In genomic region chrX:104913348-104913747, GRCh38 we compare ENCODE assay signal across 9 cellular contexts.
A peak's percentile ranks its signal among the peaks of the same experiment; 100 is the strongest.
DNase-seq lines count a peak whose midpoint lies in the region; ATAC-seq and TF ChIP-seq lines count a peak whose summit lies in the region.
"Had no signal": no experiment of that assay in that cellular context is flagged by ENCODE, and none has a peak within 500 bp of the region (broad histone marks: within the 10 kb centered on the region; RNA-seq: fewer than 3 reads in every experiment).

No MANE protein-coding gene starts in this region.

- H3K4me3 ChIP-seq in BJ (ENCODE audit: low read depth, low read length), result no peak overlapping the region
- H3K4me3 ChIP-seq in BE2C (ENCODE audit: low read depth, low read length), result no peak overlapping the region

- no peaks in the 10 kb centered on the region for H3K27me3 Mint-ChIP-seq in WTC11 (ENCODE audit: low read depth)

- DNase-seq in BJ (ENCODE audit: low read depth) (no peak), KBM-7 (peak; percentile 8), WTC11 (ENCODE audit: low spot score) (no peak), left kidney (ENCODE audit: low read depth, low spot score) (peak; percentile 53), G401 (ENCODE audit: low spot score) (no peak), NCI-H345 (lab: John Stamatoyannopoulos, UW) (no peak), BE2C (no peak)
- DNase-seq: NCI-H774 had no signal

- H3K4me1 Mint-ChIP-seq in WTC11, result peaks cover 7% of the 10 kb centered on the region

- TF ChIP-seq CTCF in BJ (IDR thresholded peaks at IDR 0.05; ENCODE audit: insufficient read depth, low read depth, low read length), result peak; percentile 34
- no peak for TF ChIP-seq CTCF in WTC11 (IDR thresholded peaks at IDR 0.05)
- TF ChIP-seq CTCF in BE2C (IDR thresholded peaks at IDR 0.05; ENCODE audit: low read depth, low read length), result no peak

- in situ Hi-C loops in KBM-7 (cut with MboI; ENCODE audit: low pct_unique_long_range_greater_than_20kb, low sequenced_read_pairs) (no loop called here), G401 (cut with HindIII; ENCODE audit: low sequenced_read_pairs) (no loop called here)

- H3K36me3 ChIP-seq in BJ (ENCODE audit: control insufficient read depth, insufficient read depth, low read length) (no peaks in the 10 kb centered on the region), BE2C (no peaks in the 10 kb centered on the region)

- no peaks in the 10 kb centered on the region for H3K9me3 Mint-ChIP-seq in WTC11

- POLR2A ChIA-PET in BJ (lab: Charles Lee), result no interaction called here
- POLR2A ChIA-PET in WTC11 (lab: Charles Lee), result no interaction called here

- H3K27me3 ChIP-seq in BJ (ENCODE audit: control insufficient read depth, insufficient read depth, low read length), result no peaks in the 10 kb centered on the region
- H3K27me3 ChIP-seq in BE2C, result no peaks in the 10 kb centered on the region

- H3K4me3 Mint-ChIP-seq in WTC11, result no peak overlapping the region

- CTCF ChIA-PET in BJ (lab: Yijun Ruan, JAX), result interaction anchor here (1.0 to 1.2 kb wide), 2 partner anchors 9 to 11 kb away, joined by 3 to 4 read pairs; no protein-coding TSS in a partner anchor
- CTCF ChIA-PET in WTC11 (lab: Charles Lee), result interaction anchor here (1.0 kb wide), 1 partner anchor 347 kb away, joined by 3 read pairs; the partner anchor contains the start of gene IL1RAPL2

- no peak overlapping the region for H3K27ac Mint-ChIP-seq in WTC11

- no peaks in the 10 kb centered on the region for H3K4me1 ChIP-seq in BE2C

- ATAC-seq in WTC11, result peak; percentile 74
- no peak for ATAC-seq in HG03571 (IDR thresholded peaks at IDR 0.05; ENCODE audit: unreplicated experiment)

- no peaks in the 10 kb centered on the region for H3K36me3 Mint-ChIP-seq in WTC11

- no peaks in the 10 kb centered on the region for H3K9me3 ChIP-seq in BE2C

TF ChIP-seq in WTC11, 78 proteins besides CTCF, POLR2A, EP300 and RAD21 (continues in another document):
- TF ChIP-seq MYBL2 (CRISPR knock-in tag; IDR thresholded peaks at IDR 0.05), result no peak
- TF ChIP-seq, protein P1, sequence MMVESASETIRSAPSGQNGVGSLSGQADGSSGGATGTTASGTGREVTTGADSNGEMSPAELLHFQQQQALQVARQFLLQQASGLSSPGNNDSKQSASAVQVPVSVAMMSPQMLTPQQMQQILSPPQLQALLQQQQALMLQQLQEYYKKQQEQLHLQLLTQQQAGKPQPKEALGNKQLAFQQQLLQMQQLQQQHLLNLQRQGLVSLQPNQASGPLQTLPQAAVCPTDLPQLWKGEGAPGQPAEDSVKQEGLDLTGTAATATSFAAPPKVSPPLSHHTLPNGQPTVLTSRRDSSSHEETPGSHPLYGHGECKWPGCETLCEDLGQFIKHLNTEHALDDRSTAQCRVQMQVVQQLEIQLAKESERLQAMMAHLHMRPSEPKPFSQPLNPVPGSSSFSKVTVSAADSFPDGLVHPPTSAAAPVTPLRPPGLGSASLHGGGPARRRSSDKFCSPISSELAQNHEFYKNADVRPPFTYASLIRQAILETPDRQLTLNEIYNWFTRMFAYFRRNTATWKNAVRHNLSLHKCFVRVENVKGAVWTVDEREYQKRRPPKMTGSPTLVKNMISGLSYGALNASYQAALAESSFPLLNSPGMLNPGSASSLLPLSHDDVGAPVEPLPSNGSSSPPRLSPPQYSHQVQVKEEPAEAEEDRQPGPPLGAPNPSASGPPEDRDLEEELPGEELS (CRISPR knock-in tag; IDR thresholded peaks at IDR 0.05), result no peak
- TF ChIP-seq, protein P2, sequence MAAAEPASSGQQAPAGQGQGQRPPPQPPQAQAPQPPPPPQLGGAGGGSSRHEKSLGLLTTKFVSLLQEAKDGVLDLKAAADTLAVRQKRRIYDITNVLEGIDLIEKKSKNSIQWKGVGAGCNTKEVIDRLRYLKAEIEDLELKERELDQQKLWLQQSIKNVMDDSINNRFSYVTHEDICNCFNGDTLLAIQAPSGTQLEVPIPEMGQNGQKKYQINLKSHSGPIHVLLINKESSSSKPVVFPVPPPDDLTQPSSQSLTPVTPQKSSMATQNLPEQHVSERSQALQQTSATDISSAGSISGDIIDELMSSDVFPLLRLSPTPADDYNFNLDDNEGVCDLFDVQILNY (CRISPR knock-in tag; IDR thresholded peaks at IDR 0.05), result no peak
- no peak for TF ChIP-seq SP1 (CRISPR knock-in tag; conservative IDR thresholded peaks at IDR 0.05)
- no peak for TF ChIP-seq ZNF121 (CRISPR knock-in tag; IDR thresholded peaks at IDR 0.05)
- TF ChIP-seq, protein P3, sequence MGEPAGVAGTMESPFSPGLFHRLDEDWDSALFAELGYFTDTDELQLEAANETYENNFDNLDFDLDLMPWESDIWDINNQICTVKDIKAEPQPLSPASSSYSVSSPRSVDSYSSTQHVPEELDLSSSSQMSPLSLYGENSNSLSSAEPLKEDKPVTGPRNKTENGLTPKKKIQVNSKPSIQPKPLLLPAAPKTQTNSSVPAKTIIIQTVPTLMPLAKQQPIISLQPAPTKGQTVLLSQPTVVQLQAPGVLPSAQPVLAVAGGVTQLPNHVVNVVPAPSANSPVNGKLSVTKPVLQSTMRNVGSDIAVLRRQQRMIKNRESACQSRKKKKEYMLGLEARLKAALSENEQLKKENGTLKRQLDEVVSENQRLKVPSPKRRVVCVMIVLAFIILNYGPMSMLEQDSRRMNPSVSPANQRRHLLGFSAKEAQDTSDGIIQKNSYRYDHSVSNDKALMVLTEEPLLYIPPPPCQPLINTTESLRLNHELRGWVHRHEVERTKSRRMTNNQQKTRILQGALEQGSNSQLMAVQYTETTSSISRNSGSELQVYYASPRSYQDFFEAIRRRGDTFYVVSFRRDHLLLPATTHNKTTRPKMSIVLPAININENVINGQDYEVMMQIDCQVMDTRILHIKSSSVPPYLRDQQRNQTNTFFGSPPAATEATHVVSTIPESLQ (CRISPR knock-in tag; IDR thresholded peaks at IDR 0.05), result no peak
- TF ChIP-seq NR2C2 (CRISPR knock-in tag; IDR thresholded peaks at IDR 0.05), result no peak
- TF ChIP-seq ATF1 (CRISPR knock-in tag; IDR thresholded peaks at IDR 0.05), result no peak
- TF ChIP-seq NFYB (CRISPR knock-in tag; conservative IDR thresholded peaks at IDR 0.05; ENCODE audit: low read depth), result no peak
- TF ChIP-seq GTF2I (CRISPR knock-in tag; conservative IDR thresholded peaks at IDR 0.05), result no peak
- TF ChIP-seq, protein P4, sequence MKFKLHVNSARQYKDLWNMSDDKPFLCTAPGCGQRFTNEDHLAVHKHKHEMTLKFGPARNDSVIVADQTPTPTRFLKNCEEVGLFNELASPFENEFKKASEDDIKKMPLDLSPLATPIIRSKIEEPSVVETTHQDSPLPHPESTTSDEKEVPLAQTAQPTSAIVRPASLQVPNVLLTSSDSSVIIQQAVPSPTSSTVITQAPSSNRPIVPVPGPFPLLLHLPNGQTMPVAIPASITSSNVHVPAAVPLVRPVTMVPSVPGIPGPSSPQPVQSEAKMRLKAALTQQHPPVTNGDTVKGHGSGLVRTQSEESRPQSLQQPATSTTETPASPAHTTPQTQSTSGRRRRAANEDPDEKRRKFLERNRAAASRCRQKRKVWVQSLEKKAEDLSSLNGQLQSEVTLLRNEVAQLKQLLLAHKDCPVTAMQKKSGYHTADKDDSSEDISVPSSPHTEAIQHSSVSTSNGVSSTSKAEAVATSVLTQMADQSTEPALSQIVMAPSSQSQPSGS (CRISPR knock-in tag; IDR thresholded peaks at IDR 0.05; ENCODE audit: borderline replicate concordance, low read depth), result no peak
- TF ChIP-seq, protein P5, sequence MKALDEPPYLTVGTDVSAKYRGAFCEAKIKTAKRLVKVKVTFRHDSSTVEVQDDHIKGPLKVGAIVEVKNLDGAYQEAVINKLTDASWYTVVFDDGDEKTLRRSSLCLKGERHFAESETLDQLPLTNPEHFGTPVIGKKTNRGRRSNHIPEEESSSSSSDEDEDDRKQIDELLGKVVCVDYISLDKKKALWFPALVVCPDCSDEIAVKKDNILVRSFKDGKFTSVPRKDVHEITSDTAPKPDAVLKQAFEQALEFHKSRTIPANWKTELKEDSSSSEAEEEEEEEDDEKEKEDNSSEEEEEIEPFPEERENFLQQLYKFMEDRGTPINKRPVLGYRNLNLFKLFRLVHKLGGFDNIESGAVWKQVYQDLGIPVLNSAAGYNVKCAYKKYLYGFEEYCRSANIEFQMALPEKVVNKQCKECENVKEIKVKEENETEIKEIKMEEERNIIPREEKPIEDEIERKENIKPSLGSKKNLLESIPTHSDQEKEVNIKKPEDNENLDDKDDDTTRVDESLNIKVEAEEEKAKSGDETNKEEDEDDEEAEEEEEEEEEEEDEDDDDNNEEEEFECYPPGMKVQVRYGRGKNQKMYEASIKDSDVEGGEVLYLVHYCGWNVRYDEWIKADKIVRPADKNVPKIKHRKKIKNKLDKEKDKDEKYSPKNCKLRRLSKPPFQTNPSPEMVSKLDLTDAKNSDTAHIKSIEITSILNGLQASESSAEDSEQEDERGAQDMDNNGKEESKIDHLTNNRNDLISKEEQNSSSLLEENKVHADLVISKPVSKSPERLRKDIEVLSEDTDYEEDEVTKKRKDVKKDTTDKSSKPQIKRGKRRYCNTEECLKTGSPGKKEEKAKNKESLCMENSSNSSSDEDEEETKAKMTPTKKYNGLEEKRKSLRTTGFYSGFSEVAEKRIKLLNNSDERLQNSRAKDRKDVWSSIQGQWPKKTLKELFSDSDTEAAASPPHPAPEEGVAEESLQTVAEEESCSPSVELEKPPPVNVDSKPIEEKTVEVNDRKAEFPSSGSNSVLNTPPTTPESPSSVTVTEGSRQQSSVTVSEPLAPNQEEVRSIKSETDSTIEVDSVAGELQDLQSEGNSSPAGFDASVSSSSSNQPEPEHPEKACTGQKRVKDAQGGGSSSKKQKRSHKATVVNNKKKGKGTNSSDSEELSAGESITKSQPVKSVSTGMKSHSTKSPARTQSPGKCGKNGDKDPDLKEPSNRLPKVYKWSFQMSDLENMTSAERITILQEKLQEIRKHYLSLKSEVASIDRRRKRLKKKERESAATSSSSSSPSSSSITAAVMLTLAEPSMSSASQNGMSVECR (CRISPR knock-in tag; IDR thresholded peaks at IDR 0.05; ENCODE audit: borderline replicate concordance), result no peak
- TF ChIP-seq ZNF219 (CRISPR knock-in tag; IDR thresholded peaks at IDR 0.05; ENCODE audit: borderline replicate concordance), result no peak
- no peak for TF ChIP-seq RORB (CRISPR knock-in tag; IDR thresholded peaks at IDR 0.05)
- TF ChIP-seq MXD4 (CRISPR knock-in tag; IDR thresholded peaks at IDR 0.05; ENCODE audit: borderline replicate concordance), result no peak
- TF ChIP-seq ETV6 (CRISPR knock-in tag; IDR thresholded peaks at IDR 0.05), result no peak
- TF ChIP-seq SOX15 (CRISPR knock-in tag; IDR thresholded peaks at IDR 0.05), result no peak

Comparison
In these comparisons a context has a peak if more than half of its experiments do, and no peak if none do; other contexts are left out.
1. DNase-seq: peak in KBM-7 (single experiment) and left kidney (single experiment); none in BJ (single experiment), WTC11 (single experiment), G401 (single experiment), NCI-H345 (single experiment) and BE2C (single experiment).